ENCODE assay signal across 2 cellular contexts in the genomic region with DNA sequence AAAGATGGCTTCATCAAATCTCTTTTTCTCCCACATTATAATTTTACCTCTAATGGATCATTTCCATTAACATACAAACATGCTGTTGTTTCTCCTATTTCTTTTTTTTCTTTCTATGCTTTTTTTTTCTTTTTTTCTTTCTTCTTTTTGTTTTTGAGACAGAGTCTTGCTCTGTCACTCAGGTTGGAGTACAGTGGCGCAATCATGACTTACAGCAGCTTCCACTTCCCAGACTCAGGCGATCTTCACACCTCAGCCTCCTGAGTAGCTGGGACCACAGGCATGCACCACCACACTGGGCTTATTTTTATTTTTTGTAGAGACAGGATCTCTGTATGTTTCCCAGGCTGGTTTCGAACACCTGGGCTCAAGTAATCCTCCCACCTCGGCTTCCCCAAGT.
A peak's percentile ranks its signal among the peaks of the same experiment; 100 is the strongest.
TF ChIP-seq lines count a peak whose summit lies in the region.

No MANE protein-coding gene starts in this region.

TF ChIP-seq in K562, 482 proteins besides CTCF, POLR2A, EP300 and RAD21:
- TF ChIP-seq KHSRP (IDR thresholded peaks at IDR 0.05) (no peak), NR1H2 (CRISPR knock-in tag; IDR thresholded peaks at IDR 0.05) (no peak), ZBTB11 (CRISPR knock-in tag; IDR thresholded peaks at IDR 0.05) (no peak), ZNF512 (tag; IDR thresholded peaks at IDR 0.05) (0 out of 2 replicates have a peak, but pooled peaks have one; percentile 34), U2AF1 (optimal IDR thresholded peaks at IDR 0.05; ENCODE audit: low read depth, low read length) (no peak), CBX2 (IDR thresholded peaks at IDR 0.05; ENCODE audit: insufficient read depth, low read length, poor library complexity, severe bottlenecking) (no peak), CEBPB (tag; IDR thresholded peaks at IDR 0.05) (peak; percentile 69; the same call in 1 of the 2 replicates), SUPT5H (IDR thresholded peaks at IDR 0.05) (no peak), HOMEZ (CRISPR knock-in tag; IDR thresholded peaks at IDR 0.05) (no peak), NFIC (IDR thresholded peaks at IDR 0.05) (no peak), MEF2D (tag; conservative IDR thresholded peaks at IDR 0.05; ENCODE audit: low read depth) (no peak), ELF4 (CRISPR knock-in tag; IDR thresholded peaks at IDR 0.05) (no peak)
- TF ChIP-seq, protein P1, sequence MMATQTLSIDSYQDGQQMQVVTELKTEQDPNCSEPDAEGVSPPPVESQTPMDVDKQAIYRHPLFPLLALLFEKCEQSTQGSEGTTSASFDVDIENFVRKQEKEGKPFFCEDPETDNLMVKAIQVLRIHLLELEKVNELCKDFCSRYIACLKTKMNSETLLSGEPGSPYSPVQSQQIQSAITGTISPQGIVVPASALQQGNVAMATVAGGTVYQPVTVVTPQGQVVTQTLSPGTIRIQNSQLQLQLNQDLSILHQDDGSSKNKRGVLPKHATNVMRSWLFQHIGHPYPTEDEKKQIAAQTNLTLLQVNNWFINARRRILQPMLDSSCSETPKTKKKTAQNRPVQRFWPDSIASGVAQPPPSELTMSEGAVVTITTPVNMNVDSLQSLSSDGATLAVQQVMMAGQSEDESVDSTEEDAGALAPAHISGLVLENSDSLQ (IDR thresholded peaks at IDR 0.05) = peak; percentile 77
- TF ChIP-seq, protein P2, sequence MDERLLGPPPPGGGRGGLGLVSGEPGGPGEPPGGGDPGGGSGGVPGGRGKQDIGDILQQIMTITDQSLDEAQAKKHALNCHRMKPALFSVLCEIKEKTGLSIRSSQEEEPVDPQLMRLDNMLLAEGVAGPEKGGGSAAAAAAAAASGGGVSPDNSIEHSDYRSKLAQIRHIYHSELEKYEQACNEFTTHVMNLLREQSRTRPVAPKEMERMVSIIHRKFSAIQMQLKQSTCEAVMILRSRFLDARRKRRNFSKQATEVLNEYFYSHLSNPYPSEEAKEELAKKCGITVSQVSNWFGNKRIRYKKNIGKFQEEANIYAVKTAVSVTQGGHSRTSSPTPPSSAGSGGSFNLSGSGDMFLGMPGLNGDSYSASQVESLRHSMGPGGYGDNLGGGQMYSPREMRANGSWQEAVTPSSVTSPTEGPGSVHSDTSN (CRISPR knock-in tag; IDR thresholded peaks at IDR 0.05; ENCODE audit: low read depth) = no peak
- TF ChIP-seq, protein P2 (tag; conservative IDR thresholded peaks at IDR 0.05; ENCODE audit: low read depth) = 0 out of 2 replicates have a peak, but pooled peaks have one; percentile 13

TF ChIP-seq in SK-N-SH, 30 proteins besides CTCF, POLR2A, EP300 and RAD21:
- TF ChIP-seq USF1 (IDR thresholded peaks at IDR 0.05; ENCODE audit: borderline replicate concordance, low read depth) (no peak), REST (IDR thresholded peaks at IDR 0.05; ENCODE audit: low read depth, low read length) (no peak), USF2 (IDR thresholded peaks at IDR 0.05; ENCODE audit: borderline replicate concordance, low read depth, low read length) (no peak), GATA2 (CRISPR knock-in tag; IDR thresholded peaks at IDR 0.05) (no peak), FOXM1 (IDR thresholded peaks at IDR 0.05; ENCODE audit: low read depth) (no peak), NFIC (IDR thresholded peaks at IDR 0.05; ENCODE audit: borderline replicate concordance) (no peak), JUND (IDR thresholded peaks at IDR 0.05) (no peak), RCOR1 (IDR thresholded peaks at IDR 0.05; ENCODE audit: low read length) (no peak), TCF12 (IDR thresholded peaks at IDR 0.05) (no peak), MXI1 (IDR thresholded peaks at IDR 0.05; ENCODE audit: low read depth, low read length) (no peak), ELF1 (IDR thresholded peaks at IDR 0.05) (no peak), NRF1 (IDR thresholded peaks at IDR 0.05; ENCODE audit: low read depth, low read length) (no peak), IRF3 (IDR thresholded peaks at IDR 0.05; ENCODE audit: low read depth, low read length) (no peak), SMC3 (IDR thresholded peaks at IDR 0.05; ENCODE audit: low read depth, low read length) (no peak), POLR2AphosphoS5 (IDR thresholded peaks at IDR 0.05; ENCODE audit: low read depth, low read length) (no peak), FOSL2 (IDR thresholded peaks at IDR 0.05; ENCODE audit: borderline replicate concordance, low read depth) (no peak), RFX5 (IDR thresholded peaks at IDR 0.05; ENCODE audit: low read length) (no peak), RXRA (IDR thresholded peaks at IDR 0.05; ENCODE audit: borderline replicate concordance, low read depth) (no peak), GABPA (IDR thresholded peaks at IDR 0.05; ENCODE audit: low read depth) (no peak)
- TF ChIP-seq, protein P3, sequence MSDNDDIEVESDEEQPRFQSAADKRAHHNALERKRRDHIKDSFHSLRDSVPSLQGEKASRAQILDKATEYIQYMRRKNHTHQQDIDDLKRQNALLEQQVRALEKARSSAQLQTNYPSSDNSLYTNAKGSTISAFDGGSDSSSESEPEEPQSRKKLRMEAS (IDR thresholded peaks at IDR 0.05; ENCODE audit: low read depth) = no peak
